ENCODE assay signal across 27 cellular contexts in genomic region chr5:60545526-60545925, GRCh38.
"Had no signal": no experiment of that assay in that cellular context is flagged by ENCODE, and none has a peak within 500 bp of the region (broad histone marks: within the 10 kb centered on the region; RNA-seq: fewer than 3 reads in every experiment).

No MANE protein-coding gene starts in this region.

- H3K4me3 ChIP-seq: adrenal gland, left ventricle myocardium inferior, lung, thoracic aorta, upper lobe of left lung, vagina had no signal

- H3K27ac Mint-ChIP-seq: activated CD4-positive, alpha-beta memory T cell treated with anti-CD3 and anti-CD28 coated beads for 36 hours; activated CD4-positive, alpha-beta T cell treated with anti-CD3 and anti-CD28 coated beads, Interleukin-2, amount 10 ng/mL, durations not matched to agents 24 days and 14 days; activated naive CD4-positive, alpha-beta T cell treated with anti-CD3 and anti-CD28 coated beads for 36 hours; activated naive CD8-positive, alpha-beta T cell treated with anti-CD3 and anti-CD28 coated beads for 36 hours; activated T-helper 1 cell treated with anti-CD3 and anti-CD28 coated beads, Interleukin-12 subunit alpha, Interleukin-12 subunit beta, Interleukin-2, Interleukin-4 antibody, amounts not matched to agents 30 ng/mL and 10 ng/mL and 1 ng/mL, durations not matched to agents 14 hours and 24 hours and 36 hours; naive thymus-derived CD4-positive, alpha-beta T cell had no signal

- H3K27me3 ChIP-seq: adrenal gland, brain microvascular endothelial cell, upper lobe of left lung, vagina had no signal

- ATAC-seq: activated CD4-positive, CD25-positive, alpha-beta regulatory T cell treated with anti-CD3 and anti-CD28 coated beads, Interleukin-2, amount 50 U/mL, for 24 hours; naive thymus-derived CD4-positive, alpha-beta T cell; right cardiac atrium; stimulated activated naive CD8-positive, alpha-beta T cell treated with anti-CD3 and anti-CD28 coated beads, Interleukin-15, Interleukin-2, amounts not matched to agents 100 U/mL and 50 U/mL, for 24 hours had no signal

- H3K36me3 ChIP-seq: adrenal gland, brain microvascular endothelial cell, left ventricle myocardium inferior, thoracic aorta, upper lobe of left lung, vagina had no signal

- H3K9me3 Mint-ChIP-seq: activated CD4-positive, alpha-beta memory T cell treated with anti-CD3 and anti-CD28 coated beads for 36 hours; activated CD4-positive, alpha-beta T cell treated with anti-CD3 and anti-CD28 coated beads, Interleukin-2, amount 10 ng/mL, durations not matched to agents 24 days and 14 days; activated naive CD4-positive, alpha-beta T cell treated with anti-CD3 and anti-CD28 coated beads for 36 hours; activated naive CD8-positive, alpha-beta T cell treated with anti-CD3 and anti-CD28 coated beads for 36 hours; activated T-helper 1 cell treated with anti-CD3 and anti-CD28 coated beads, Interleukin-12 subunit alpha, Interleukin-12 subunit beta, Interleukin-2, Interleukin-4 antibody, amounts not matched to agents 30 ng/mL and 10 ng/mL and 1 ng/mL, durations not matched to agents 14 hours and 24 hours and 36 hours had no signal

- H3K4me3 Mint-ChIP-seq: activated CD4-positive, alpha-beta memory T cell treated with anti-CD3 and anti-CD28 coated beads for 36 hours; activated CD4-positive, alpha-beta T cell treated with anti-CD3 and anti-CD28 coated beads, Interleukin-2, amount 10 ng/mL, durations not matched to agents 24 days and 14 days; activated naive CD4-positive, alpha-beta T cell treated with anti-CD3 and anti-CD28 coated beads for 36 hours; activated naive CD8-positive, alpha-beta T cell treated with anti-CD3 and anti-CD28 coated beads for 36 hours; activated T-helper 1 cell treated with anti-CD3 and anti-CD28 coated beads, Interleukin-12 subunit alpha, Interleukin-12 subunit beta, Interleukin-2, Interleukin-4 antibody, amounts not matched to agents 30 ng/mL and 10 ng/mL and 1 ng/mL, durations not matched to agents 14 hours and 24 hours and 36 hours; naive thymus-derived CD4-positive, alpha-beta T cell; neural crest cell had no signal

- H3K27ac ChIP-seq: adrenal gland, brain microvascular endothelial cell, left ventricle myocardium inferior, upper lobe of left lung, vagina, VCaP had no signal

- H3K9me3 ChIP-seq: adrenal gland, left ventricle myocardium inferior, thoracic aorta, upper lobe of left lung, vagina had no signal

- H3K36me3 Mint-ChIP-seq: activated CD4-positive, alpha-beta memory T cell treated with anti-CD3 and anti-CD28 coated beads for 36 hours; activated naive CD8-positive, alpha-beta T cell treated with anti-CD3 and anti-CD28 coated beads for 36 hours; naive thymus-derived CD4-positive, alpha-beta T cell had no signal

- H3K4me1 ChIP-seq: adrenal gland, upper lobe of left lung, vagina had no signal

- DNase-seq: activated CD4-positive, alpha-beta memory T cell treated with anti-CD3 and anti-CD28 coated beads for 36 hours; activated CD4-positive, alpha-beta T cell treated with anti-CD3 and anti-CD28 coated beads, Interleukin-2, amount 10 ng/mL, durations not matched to agents 24 days and 14 days; activated CD8-positive, alpha-beta memory T cell treated with anti-CD3 and anti-CD28 coated beads, Interleukin-2, amount 50 U/mL, for 4 hours; activated effector memory CD4-positive, alpha-beta T cell treated with anti-CD3 and anti-CD28 coated beads, Interleukin-2, amount 50 U/mL, for 16 hours; activated naive CD4-positive, alpha-beta T cell treated with anti-CD3 and anti-CD28 coated beads for 36 hours; activated naive CD8-positive, alpha-beta T cell treated with anti-CD3 and anti-CD28 coated beads for 36 hours; activated T-cell treated with anti-CD3 and anti-CD28 coated beads, Interleukin-2, amount 50 U/mL, for 1 hour; brain microvascular endothelial cell; cortex of kidney; glutamatergic neuron; naive thymus-derived CD4-positive, alpha-beta T cell; nucleus accumbens; posterior cingulate gyrus; stimulated activated CD4-positive, alpha-beta T cell treated with anti-CD3 and anti-CD28 coated beads, Interleukin-12 subunit alpha, Interleukin-12 subunit beta, amount 100 ng/mL, for 4 hours; stimulated activated CD4-positive, alpha-beta T cell treated with anti-CD3 and anti-CD28 coated beads, Interleukin-4, amount 100 ng/mL, for 1 hour; stimulated activated naive CD8-positive, alpha-beta T cell treated with anti-CD3 and anti-CD28 coated beads, Interleukin-15, Interleukin-2, amounts not matched to agents 100 U/mL and 50 U/mL, for 24 hours; upper lobe of left lung had no signal

- H3K4me1 Mint-ChIP-seq: activated CD4-positive, alpha-beta T cell treated with anti-CD3 and anti-CD28 coated beads, Interleukin-2, amount 10 ng/mL, durations not matched to agents 24 days and 14 days; naive thymus-derived CD4-positive, alpha-beta T cell had no signal
